Comparison of ENCODE assay signal across 8 cellular contexts in the genomic region with DNA sequence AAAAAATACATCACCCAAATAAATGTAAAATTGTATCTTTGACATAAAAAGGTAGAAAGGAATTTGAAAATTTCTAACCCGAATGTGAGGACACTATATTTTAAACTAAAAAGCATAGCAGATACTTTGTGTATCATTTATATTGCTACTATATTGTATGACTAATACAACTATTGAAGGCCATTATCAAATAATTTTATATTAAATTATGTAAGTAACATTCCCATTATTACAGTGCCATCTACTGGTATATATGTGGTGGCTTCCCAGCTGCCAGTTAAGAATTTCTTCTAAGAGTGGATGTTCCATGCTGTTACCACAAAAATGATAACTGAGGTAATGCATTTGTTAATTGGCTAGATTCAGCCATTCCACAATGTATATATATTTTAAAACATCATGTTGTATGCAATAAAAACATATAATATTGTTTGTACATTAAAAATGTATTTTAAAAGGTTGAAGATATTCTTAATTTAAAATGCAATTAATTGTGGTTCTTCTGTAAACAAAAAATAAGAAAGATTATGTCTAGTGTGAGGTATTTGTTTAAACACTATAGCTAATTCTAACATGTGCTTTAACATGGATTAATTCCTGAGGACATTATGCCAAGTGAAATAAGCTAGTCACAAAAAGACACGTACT.
DNase-seq lines count a peak whose midpoint lies in the region; ATAC-seq and TF ChIP-seq lines count a peak whose summit lies in the region.

No MANE protein-coding gene starts in this region.

- no peak for ATAC-seq in CD4-positive, alpha-beta T cell (ENCODE audit: poor library complexity)
- ATAC-seq in WTC11 = no peak
- no peak for ATAC-seq in HG03135 (IDR thresholded peaks at IDR 0.05; ENCODE audit: unreplicated experiment)
- ATAC-seq in sciatic nerve = no peak

- peaks cover 20% of the 10 kb centered on the region for H3K27me3 ChIP-seq in CD4-positive, alpha-beta T cell (ENCODE audit: control insufficient read depth, insufficient read depth, low read length)
- H3K27me3 ChIP-seq in WERI-Rb-1 (ENCODE audit: insufficient read depth, low read depth, severe bottlenecking) = no peaks in the 10 kb centered on the region

- POLR2A ChIA-PET in CD4-positive, alpha-beta T cell (lab: Charles Lee) = interaction anchor here (0.6 to 0.8 kb wide), 3 partner anchors 13 to 550 kb away, joined by 3 read pairs; no protein-coding TSS in a partner anchor
- POLR2A ChIA-PET in WTC11 (lab: Charles Lee) = interaction anchor here (0.7 kb wide), 1 partner anchor 216 kb away, joined by 3 read pairs; no protein-coding TSS in a partner anchor

- peak; percentile 73 for TF ChIP-seq CTCF in CD4-positive, alpha-beta T cell (IDR thresholded peaks at IDR 0.05)
- peak; percentile 24; the same call in 1 of the 2 replicates for TF ChIP-seq CTCF in WERI-Rb-1 (IDR thresholded peaks at IDR 0.05; ENCODE audit: low read depth, low read length)
- TF ChIP-seq CTCF in WTC11 (IDR thresholded peaks at IDR 0.05) = no peak

- H3K27me3 Mint-ChIP-seq in CD4-positive, alpha-beta T cell = peaks cover 25% of the 10 kb centered on the region
- peaks cover 2 to 4% (median 3%) of the 10 kb centered on the region in 3 donors for H3K27me3 Mint-ChIP-seq in immature natural killer cell (ENCODE audit: low read depth in 3 of 3)
- H3K27me3 Mint-ChIP-seq in WTC11 (ENCODE audit: low read depth) = no peaks in the 10 kb centered on the region

- intact Hi-C loops in CD4-positive, alpha-beta T cell (cut with DNase I, micrococcal nuclease) = loop anchor here (1.0 to 10.0 kb wide), 3 partner anchors 151 to 556 kb away; a partner anchor contains a TSS
- intact Hi-C loops in sciatic nerve (cut with DNase I) = loop anchor here (10.0 kb wide), 1 partner anchor 553 kb away; no protein-coding TSS in a partner anchor

- H3K36me3 ChIP-seq in WERI-Rb-1 = no peaks in the 10 kb centered on the region

- H3K27ac Mint-ChIP-seq in CD4-positive, alpha-beta T cell = no peak overlapping the region
- H3K27ac Mint-ChIP-seq in immature natural killer cell (no peak overlapping the region), WTC11 (no peak overlapping the region)

- no peak overlapping the region for H3K4me3 ChIP-seq in Jurkat, Clone E6-1 (ENCODE audit: low read length)
- H3K4me3 ChIP-seq in WERI-Rb-1 (ENCODE audit: low read depth, low read length) = no peak overlapping the region

- no peak overlapping the region for H3K4me3 Mint-ChIP-seq in CD4-positive, alpha-beta T cell
- H3K4me3 Mint-ChIP-seq in immature natural killer cell (no peak overlapping the region), WTC11 (no peak overlapping the region)

- H3K9me3 Mint-ChIP-seq in CD4-positive, alpha-beta T cell = no peaks in the 10 kb centered on the region
- no peaks in the 10 kb centered on the region for H3K9me3 Mint-ChIP-seq in immature natural killer cell
- no peaks in the 10 kb centered on the region for H3K9me3 Mint-ChIP-seq in WTC11

- no peaks in the 10 kb centered on the region for H3K36me3 Mint-ChIP-seq in CD4-positive, alpha-beta T cell (ENCODE audit: low read depth)
- H3K36me3 Mint-ChIP-seq in immature natural killer cell = no peaks in the 10 kb centered on the region
- no peaks in the 10 kb centered on the region for H3K36me3 Mint-ChIP-seq in WTC11

- CTCF ChIA-PET in CD4-positive, alpha-beta T cell (lab: Charles Lee) = interaction anchor here (1.1 kb wide), 1 partner anchor 555 kb away, joined by 3 read pairs; no protein-coding TSS in a partner anchor
- CTCF ChIA-PET in WTC11 (lab: Charles Lee) = interaction anchor here (1.0 to 2.7 kb wide), 3 partner anchors 12 to 275 kb away, joined by 3 to 9 read pairs (median 3); a partner anchor contains a TSS

- H3K27ac ChIP-seq in CD4-positive, alpha-beta T cell (ENCODE audit: low read depth, low read length) = no peak overlapping the region
- no peak overlapping the region for H3K27ac ChIP-seq in WERI-Rb-1

- no peaks in the 10 kb centered on the region for H3K4me1 Mint-ChIP-seq in CD4-positive, alpha-beta T cell (ENCODE audit: low read depth)
- H3K4me1 Mint-ChIP-seq in immature natural killer cell (peaks cover 5 to 8% of the 10 kb centered on the region in 2 donors), WTC11 (peaks cover 25% of the 10 kb centered on the region)

- H3K9me3 ChIP-seq in CD4-positive, alpha-beta T cell (ENCODE audit: control insufficient read depth, low read length) = no peaks in the 10 kb centered on the region
- no peaks in the 10 kb centered on the region for H3K9me3 ChIP-seq in WERI-Rb-1 (ENCODE audit: severe bottlenecking)

- DNase-seq in CD4-positive, alpha-beta T cell = no peak
- DNase-seq in Jurkat, Clone E6-1 (ENCODE audit: low read depth, low spot score) = peak; percentile 14
- DNase-seq in WERI-Rb-1 = no peak
- peak; percentile 9 to 19 (median 13) for DNase-seq in immature natural killer cell
- no peak for DNase-seq in WTC11 (ENCODE audit: low spot score)
- DNase-seq in sciatic nerve (ENCODE audit: low spot score) = no peak
- no peak for DNase-seq in activated T-cell treated with anti-CD3 and anti-CD28 coated beads, Interleukin-2, amount 50 U/mL, for 1 hour

TF ChIP-seq in WTC11, 78 proteins besides CTCF, POLR2A, EP300 and RAD21:
- TF ChIP-seq, protein P1, sequence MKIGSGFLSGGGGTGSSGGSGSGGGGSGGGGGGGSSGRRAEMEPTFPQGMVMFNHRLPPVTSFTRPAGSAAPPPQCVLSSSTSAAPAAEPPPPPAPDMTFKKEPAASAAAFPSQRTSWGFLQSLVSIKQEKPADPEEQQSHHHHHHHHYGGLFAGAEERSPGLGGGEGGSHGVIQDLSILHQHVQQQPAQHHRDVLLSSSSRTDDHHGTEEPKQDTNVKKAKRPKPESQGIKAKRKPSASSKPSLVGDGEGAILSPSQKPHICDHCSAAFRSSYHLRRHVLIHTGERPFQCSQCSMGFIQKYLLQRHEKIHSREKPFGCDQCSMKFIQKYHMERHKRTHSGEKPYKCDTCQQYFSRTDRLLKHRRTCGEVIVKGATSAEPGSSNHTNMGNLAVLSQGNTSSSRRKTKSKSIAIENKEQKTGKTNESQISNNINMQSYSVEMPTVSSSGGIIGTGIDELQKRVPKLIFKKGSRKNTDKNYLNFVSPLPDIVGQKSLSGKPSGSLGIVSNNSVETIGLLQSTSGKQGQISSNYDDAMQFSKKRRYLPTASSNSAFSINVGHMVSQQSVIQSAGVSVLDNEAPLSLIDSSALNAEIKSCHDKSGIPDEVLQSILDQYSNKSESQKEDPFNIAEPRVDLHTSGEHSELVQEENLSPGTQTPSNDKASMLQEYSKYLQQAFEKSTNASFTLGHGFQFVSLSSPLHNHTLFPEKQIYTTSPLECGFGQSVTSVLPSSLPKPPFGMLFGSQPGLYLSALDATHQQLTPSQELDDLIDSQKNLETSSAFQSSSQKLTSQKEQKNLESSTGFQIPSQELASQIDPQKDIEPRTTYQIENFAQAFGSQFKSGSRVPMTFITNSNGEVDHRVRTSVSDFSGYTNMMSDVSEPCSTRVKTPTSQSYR (CRISPR knock-in tag; IDR thresholded peaks at IDR 0.05) = no peak
- no peak for TF ChIP-seq JUN (CRISPR knock-in tag; IDR thresholded peaks at IDR 0.05)
- TF ChIP-seq, protein P2, sequence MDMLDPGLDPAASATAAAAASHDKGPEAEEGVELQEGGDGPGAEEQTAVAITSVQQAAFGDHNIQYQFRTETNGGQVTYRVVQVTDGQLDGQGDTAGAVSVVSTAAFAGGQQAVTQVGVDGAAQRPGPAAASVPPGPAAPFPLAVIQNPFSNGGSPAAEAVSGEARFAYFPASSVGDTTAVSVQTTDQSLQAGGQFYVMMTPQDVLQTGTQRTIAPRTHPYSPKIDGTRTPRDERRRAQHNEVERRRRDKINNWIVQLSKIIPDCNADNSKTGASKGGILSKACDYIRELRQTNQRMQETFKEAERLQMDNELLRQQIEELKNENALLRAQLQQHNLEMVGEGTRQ (CRISPR knock-in tag; IDR thresholded peaks at IDR 0.05) = no peak
- TF ChIP-seq TEAD4 (CRISPR knock-in tag; IDR thresholded peaks at IDR 0.05) = no peak
- no peak for TF ChIP-seq TCF7 (CRISPR knock-in tag; IDR thresholded peaks at IDR 0.05; ENCODE audit: low read depth)
- no peak for TF ChIP-seq ZNF263 (CRISPR knock-in tag; IDR thresholded peaks at IDR 0.05; ENCODE audit: low read depth)
- TF ChIP-seq NFATC4 (CRISPR knock-in tag; IDR thresholded peaks at IDR 0.05) = no peak
- no peak for TF ChIP-seq CREM (CRISPR knock-in tag; IDR thresholded peaks at IDR 0.05)
- TF ChIP-seq EMX1 (CRISPR knock-in tag; IDR thresholded peaks at IDR 0.05) = no peak
- TF ChIP-seq MYBL2 (CRISPR knock-in tag; IDR thresholded peaks at IDR 0.05) = no peak
- TF ChIP-seq ZNF416 (CRISPR knock-in tag; IDR thresholded peaks at IDR 0.05) = no peak
- TF ChIP-seq, protein P3, sequence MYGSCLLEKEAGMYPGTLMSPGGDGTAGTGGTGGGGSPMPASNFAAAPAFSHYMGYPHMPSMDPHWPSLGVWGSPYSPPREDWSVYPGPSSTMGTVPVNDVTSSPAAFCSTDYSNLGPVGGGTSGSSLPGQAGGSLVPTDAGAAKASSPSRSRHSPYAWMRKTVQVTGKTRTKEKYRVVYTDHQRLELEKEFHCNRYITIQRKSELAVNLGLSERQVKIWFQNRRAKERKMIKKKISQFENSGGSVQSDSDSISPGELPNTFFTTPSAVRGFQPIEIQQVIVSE (CRISPR knock-in tag; IDR thresholded peaks at IDR 0.05; ENCODE audit: borderline replicate concordance) = no peak
- no peak for TF ChIP-seq GRHL2 (CRISPR knock-in tag; IDR thresholded peaks at IDR 0.05; ENCODE audit: insufficient replicate concordance, severe bottlenecking)
TF ChIP-seq in WTC11: peak in this region for 0.

Comparison
In these comparisons a context has a peak if more than half of its experiments do, and no peak if none do; other contexts are left out.
1. DNase-seq: peak in Jurkat, Clone E6-1 (single experiment) and immature natural killer cell (3 of 3); none in CD4-positive, alpha-beta T cell (0 of 10), WERI-Rb-1 (single experiment), WTC11 (single experiment), sciatic nerve (single experiment) and activated T-cell treated with anti-CD3 and anti-CD28 coated beads, Interleukin-2, amount 50 U/mL, for 1 hour (single experiment).